In the genomic region with DNA sequence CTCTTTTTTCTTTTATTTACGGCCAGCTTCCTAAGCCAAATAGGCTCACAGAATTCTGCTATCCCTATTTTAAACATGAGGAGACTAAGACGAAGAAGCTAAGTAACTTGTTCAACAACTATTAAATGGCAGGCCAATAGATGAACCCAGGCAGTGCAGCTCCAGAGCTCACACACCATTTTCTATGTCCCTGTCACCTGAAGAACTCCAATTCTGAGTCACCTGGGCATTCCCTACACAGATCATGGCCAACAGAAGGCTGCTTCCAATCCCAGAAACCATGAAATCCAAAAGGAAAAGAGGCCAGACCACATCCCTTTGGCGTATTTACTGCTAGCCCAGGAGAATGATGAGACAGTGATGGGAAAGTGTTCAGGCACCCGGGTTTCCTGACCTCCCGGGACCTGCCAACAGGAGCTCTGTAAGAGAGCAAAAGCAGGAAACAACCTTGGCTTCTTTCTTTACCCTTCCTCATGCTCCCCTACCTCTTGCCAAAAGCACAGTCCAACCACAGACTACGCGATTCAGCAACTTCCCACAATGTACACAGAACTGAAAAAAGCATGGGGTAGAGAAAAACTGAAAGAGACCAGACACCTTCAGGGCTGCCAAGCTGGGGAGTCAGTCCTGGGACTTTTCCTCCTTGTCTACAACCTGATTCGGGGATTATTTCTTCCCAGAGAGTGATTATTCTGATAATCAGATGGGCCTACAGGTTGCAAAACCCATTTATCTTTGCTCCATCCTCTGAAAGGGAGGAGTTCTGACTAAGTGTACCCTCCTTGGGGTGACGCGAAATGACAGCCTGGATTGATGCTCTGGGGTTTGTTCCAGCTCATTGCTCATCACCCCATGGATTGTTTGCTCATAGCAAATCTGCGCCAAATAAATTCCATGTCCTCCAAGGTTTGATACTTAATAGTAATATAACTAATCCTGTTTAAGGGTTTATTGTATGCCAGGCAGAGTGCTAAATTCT, we compare ENCODE assay signal across 8 cellular contexts. TPM values are rescaled to one million over a fixed set of nuclear protein-coding genes. Genes with fewer than 3 reads are reported as not detected.
DNase-seq lines count a peak whose midpoint lies in the region; ATAC-seq, FAIRE-seq and TF ChIP-seq lines count a peak whose summit lies in the region.

No MANE protein-coding gene starts in this region.

- H3K36me3 Mint-ChIP-seq in nephron progenitor cell (ENCODE audit: low read depth) = no peaks in the 10 kb centered on the region
- H3K36me3 Mint-ChIP-seq in progenitor cell of endocrine pancreas (ENCODE audit: insufficient read depth) = no peaks in the 10 kb centered on the region

- no peaks in the 10 kb centered on the region for H3K27me3 ChIP-seq in K562 (ENCODE audit: control insufficient read depth in 2 of 2, insufficient read depth in 2 of 2, low read length in 2 of 2)

- 57% methylated on average over 11 of the region's 11 CpGs for WGBS in K562 (ENCODE audit: insufficient coverage, low coverage, missing lambda C conversion rate)

- TF ChIP-seq CTCF in K562 (IDR thresholded peaks at IDR 0.05 in 2 of 3, conservative IDR thresholded peaks at IDR 0.05 in 1 of 3; ENCODE audit: insufficient read depth in 2 of 3, low read depth in 1 of 3, low read length in 3 of 3) (no peak), nephron progenitor cell (IDR thresholded peaks at IDR 0.05) (no peak), progenitor cell of endocrine pancreas (IDR thresholded peaks at IDR 0.05; ENCODE audit: unreplicated experiment) (no peak)

- H3K9me1 ChIP-seq in K562 (ENCODE audit: control insufficient read depth, insufficient read depth, low read length) = no peaks in the 10 kb centered on the region

- no peak for TF ChIP-seq EP300 in Ishikawa (IDR thresholded peaks at IDR 0.05; ENCODE audit: borderline replicate concordance)
- TF ChIP-seq EP300 in K562 (IDR thresholded peaks at IDR 0.05; ENCODE audit: low read length) = no peak

- POLR2A ChIA-PET in K562 (lab: Yijun Ruan, JAX) = interaction anchor here (1.3 kb wide), 1 partner anchor 15 kb away, joined by 4 read pairs; no protein-coding TSS in a partner anchor

- H3K9ac ChIP-seq in K562 (ENCODE audit: insufficient read depth in 1 of 2, low read depth in 2 of 2, low read length in 2 of 2) = no peak overlapping the region

- ATAC-seq in K562 (no peak), sciatic nerve (no peak)

- no peak for FAIRE-seq in K562 (lab: Jason Lieb, UNC)

- no peaks in the 10 kb centered on the region for H4K20me1 ChIP-seq in K562 (replicated peaks; ENCODE audit: control insufficient read depth, insufficient read depth, low read length)

- no peaks in the 10 kb centered on the region for H3K9me3 Mint-ChIP-seq in nephron progenitor cell
- H3K9me3 Mint-ChIP-seq in progenitor cell of endocrine pancreas (ENCODE audit: low read depth) = no peaks in the 10 kb centered on the region

- H2AFZ ChIP-seq in K562 (ENCODE audit: low read depth, low read length) = no peak overlapping the region

- H3K9me3 ChIP-seq in K562 (replicated peaks; ENCODE audit: control insufficient read depth, insufficient read depth, low read depth, low read length) = no peaks in the 10 kb centered on the region

- H3K27ac ChIP-seq in K562 (ENCODE audit: extremely low read depth, low read depth, low read length) = no peak overlapping the region

- no peak for TF ChIP-seq POLR2A in K562 (conservative IDR thresholded peaks at IDR 0.05)

- H3K4me2 ChIP-seq in K562 (ENCODE audit: insufficient read depth, low read length) = no peak overlapping the region

- H3K27me3 Mint-ChIP-seq in nephron progenitor cell (ENCODE audit: low read depth, poor library complexity) (no peaks in the 10 kb centered on the region), progenitor cell of endocrine pancreas (no peaks in the 10 kb centered on the region)

- H3K4me3 ChIP-seq in K562 = no peak overlapping the region

- TF ChIP-seq RAD21 in Ishikawa (IDR thresholded peaks at IDR 0.05; ENCODE audit: low read depth) (no peak), K562 (CRISPR knock-in tag; conservative IDR thresholded peaks at IDR 0.05 in 1 of 2, IDR thresholded peaks at IDR 0.05 in 1 of 2) (no peak)

- H3K27ac Mint-ChIP-seq in nephron progenitor cell (peak overlapping the region; percentile 46), progenitor cell of endocrine pancreas (no peak overlapping the region)

- H3K4me1 Mint-ChIP-seq in nephron progenitor cell (peaks cover 9% of the 10 kb centered on the region), progenitor cell of endocrine pancreas (ENCODE audit: low read depth) (no peaks in the 10 kb centered on the region)

- H3K36me3 ChIP-seq in K562 (ENCODE audit: control insufficient read depth, insufficient read depth, low read length) = no peaks in the 10 kb centered on the region

- H3K79me2 ChIP-seq in K562 (ENCODE audit: control insufficient read depth, insufficient read depth, low read length) = no peaks in the 10 kb centered on the region

- H3K4me1 ChIP-seq in K562 (replicated peaks in 1 of 2; ENCODE audit: control insufficient read depth in 2 of 2, insufficient read depth in 2 of 2, low read length in 2 of 2) = no peaks in the 10 kb centered on the region

- in situ Hi-C loops in K562 (cut with MboI) = no loop called here

- intact Hi-C loops in K562 (cut with micrococcal nuclease) (no loop called here), sciatic nerve (cut with DNase I) (no loop called here)

- H3K4me3 Mint-ChIP-seq in nephron progenitor cell (no peak overlapping the region), progenitor cell of endocrine pancreas (ENCODE audit: low read depth) (no peak overlapping the region)

- CTCF ChIA-PET in K562 (lab: Yijun Ruan, JAX; ENCODE audit: low intra/inter-chr PET ratio) = no interaction called here

- DNase-seq in GF-D8 (lab: John Stamatoyannopoulos, UW) (peak; percentile 68), K562 (ENCODE audit: extremely low read depth in 1 of 4, low spot score in 3 of 4) (no peak), nephron progenitor cell (no peak), HuH-7 (ENCODE audit: low spot score) (no peak), progenitor cell of endocrine pancreas (ENCODE audit: low spot score, unreplicated experiment) (no peak), sciatic nerve (ENCODE audit: low spot score) (no peak)
- DNase-seq in activated CD4-positive, alpha-beta T cell treated with anti-CD3 and anti-CD28 coated beads for 1 hour = no peak

- BruUV-seq in K562 (replicated peaks; lab: Mats Ljungman, UMichigan) = no TSS peak

TF ChIP-seq in Ishikawa, 13 proteins besides CTCF, POLR2A, EP300 and RAD21:
- TF ChIP-seq NFIC (IDR thresholded peaks at IDR 0.05) = peak; percentile 56; the same call in 1 of the 2 replicates
- TF ChIP-seq FOXM1 (IDR thresholded peaks at IDR 0.05; ENCODE audit: borderline replicate concordance, low read depth) = no peak
- TF ChIP-seq TEAD4 (IDR thresholded peaks at IDR 0.05) = 0 out of 2 replicates have a peak, but pooled peaks have one; percentile 11
- TF ChIP-seq ZBTB7A (IDR thresholded peaks at IDR 0.05; ENCODE audit: low read depth) = no peak
- TF ChIP-seq TCF12 (IDR thresholded peaks at IDR 0.05; ENCODE audit: low read depth) = no peak

TF ChIP-seq in K562, 482 proteins besides CTCF, POLR2A, EP300 and RAD21 (continues in another document):
- TF ChIP-seq ZNF121 (CRISPR knock-in tag; conservative IDR thresholded peaks at IDR 0.05) = no peak
- TF ChIP-seq, protein P1, sequence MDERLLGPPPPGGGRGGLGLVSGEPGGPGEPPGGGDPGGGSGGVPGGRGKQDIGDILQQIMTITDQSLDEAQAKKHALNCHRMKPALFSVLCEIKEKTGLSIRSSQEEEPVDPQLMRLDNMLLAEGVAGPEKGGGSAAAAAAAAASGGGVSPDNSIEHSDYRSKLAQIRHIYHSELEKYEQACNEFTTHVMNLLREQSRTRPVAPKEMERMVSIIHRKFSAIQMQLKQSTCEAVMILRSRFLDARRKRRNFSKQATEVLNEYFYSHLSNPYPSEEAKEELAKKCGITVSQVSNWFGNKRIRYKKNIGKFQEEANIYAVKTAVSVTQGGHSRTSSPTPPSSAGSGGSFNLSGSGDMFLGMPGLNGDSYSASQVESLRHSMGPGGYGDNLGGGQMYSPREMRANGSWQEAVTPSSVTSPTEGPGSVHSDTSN (CRISPR knock-in tag; IDR thresholded peaks at IDR 0.05; ENCODE audit: low read depth) = no peak
- TF ChIP-seq, protein P1 (tag; conservative IDR thresholded peaks at IDR 0.05; ENCODE audit: low read depth) = peak; percentile 41; the same call in 1 of the 2 replicates

RNA-seq across cellular contexts. Expression of a gene that starts 47.8 kb away (rescaled TPM):
- 0.88 and 1.3 TPM in 2 replicates for total RNA-seq in K562 (2011; cell fraction: chromatin; rRNA removed; ENCODE audit: low replicate concordance)
- total RNA-seq in K562 (2011; cell fraction: nucleolus; rRNA removed) = 0.92 and 1.2 TPM in 2 replicates
- total RNA-seq in K562 (2011; cell fraction: nucleoplasm; rRNA removed) = 0.53 and 1.2 TPM in 2 replicates
- total RNA-seq in K562 (2014; rRNA removed) (0.04 and 0.09 TPM in 2 replicates), K562 (2014; rRNA removed; fragmentation: Illumina TruSeq; extraction: Trizol) (0.07 and 0.10 TPM in 2 replicates), K562 (2015; rRNA removed; fragmentation: Illumina TruSeq; extraction: Trizol) (0.14 and 0.23 TPM in 2 replicates), K562 (2021) (0.33 and 0.38 TPM in 2 replicates), progenitor cell of endocrine pancreas (1.1 and 2.1 TPM in 2 replicates), sciatic nerve (2.7 TPM)
- polyA plus RNA-seq in K562 (2011; rRNA removed) (0.22 and 0.29 TPM in 2 replicates), K562 (2014; fragmentation: Illumina TruSeq; extraction: Trizol) (0.18 and 0.19 TPM in 2 replicates), K562 (2014; fragmentation: Nextera tagmentation; extraction: Ambion mirVana) (under 1 TPM in 1 of 2 experiments, not detected in 1; 0.04 TPM), K562 (2014; rRNA removed) (0.12 and 0.13 TPM in 2 replicates)
- polyA plus RNA-seq in K562 (2011; cell fraction: cytosol; rRNA removed) = 0.19 and 0.49 TPM in 2 replicates
- 0.42 and 0.95 TPM in 2 replicates for polyA plus RNA-seq in K562 (2011; cell fraction: nucleus; rRNA removed)
- 0.21 and 0.29 TPM in 2 replicates for polyA plus RNA-seq in K562 (2012)
- polyA minus RNA-seq in K562 (2011; rRNA and poly(A)+ RNA removed) = 0.18 and 0.53 TPM in 2 replicates
- not detected in 2 replicates for polyA minus RNA-seq in K562 (2011; cell fraction: cytosol; rRNA and poly(A)+ RNA removed)
- polyA minus RNA-seq in K562 (2011; cell fraction: nucleus; rRNA and poly(A)+ RNA removed) = 0.67 and 0.78 TPM in 2 replicates
